Comparison of ENCODE assay signal across 9 cellular contexts in genomic region chr13:51935326-51936171, GRCh38.
DNase-seq lines count a peak whose midpoint lies in the region; ATAC-seq, FAIRE-seq and TF ChIP-seq lines count a peak whose summit lies in the region.
"Had no signal": no experiment of that assay in that cellular context is flagged by ENCODE, and none has a peak within 500 bp of the region (broad histone marks: within the 10 kb centered on the region; RNA-seq: fewer than 3 reads in every experiment).

No MANE protein-coding gene starts in this region.

- H3K79me2 ChIP-seq in DOHH2 (ENCODE audit: control insufficient read depth, low read length) = no peaks in the 10 kb centered on the region

- peak; percentile 39 for DNase-seq in KBM-7
- peak; percentile 20 for DNase-seq in bronchial epithelial cell (ENCODE audit: low read depth)
- DNase-seq in mucosa of descending colon = peak in 2 of 3 donors; percentile 73 to 76
- no peak for DNase-seq in SKM-1 treated with dmso at 0.1 percent for 144 hours (lab: John Stamatoyannopoulos, UW; ENCODE audit: unreplicated experiment)
- no peak for DNase-seq in GM10248 (ENCODE audit: extremely low spot score)
- DNase-seq in foreskin melanocyte = no peak
- DNase-seq: Karpas-422 had no signal

- TF ChIP-seq CTCF in DOHH2 (IDR thresholded peaks at IDR 0.05; ENCODE audit: low read depth, low read length, poor library complexity, severe bottlenecking) (peak; percentile 42), bronchial epithelial cell (IDR thresholded peaks at IDR 0.05; ENCODE audit: insufficient read depth, low read length, severe bottlenecking) (peak; percentile 68), mucosa of descending colon (IDR thresholded peaks at IDR 0.05) (no peak), GM10248 (IDR thresholded peaks at IDR 0.05; ENCODE audit: control extremely low read depth, extremely low read depth, low read depth, missing control alignments) (no peak)

- H3K4me3 ChIP-seq in DOHH2 (ENCODE audit: low read length) (no peak overlapping the region), bronchial epithelial cell (ENCODE audit: low read depth, low read length) (no peak overlapping the region), mucosa of descending colon (no peak overlapping the region)

- no peaks in the 10 kb centered on the region for H3K36me3 ChIP-seq in DOHH2 (ENCODE audit: control insufficient read depth, low read length)
- no peaks in the 10 kb centered on the region for H3K36me3 ChIP-seq in bronchial epithelial cell (ENCODE audit: control insufficient read depth, insufficient read depth, low read length)
- no peaks in the 10 kb centered on the region for H3K36me3 ChIP-seq in mucosa of descending colon (ENCODE audit: low read depth)

- no peak for FAIRE-seq in bronchial epithelial cell (lab: Jason Lieb, UNC)

- H3K4me2 ChIP-seq in DOHH2 (ENCODE audit: low read length) = no peak overlapping the region

- H3K9me3 ChIP-seq in DOHH2 (ENCODE audit: control insufficient read depth, insufficient read depth, low read length) = no peaks in the 10 kb centered on the region
- H3K9me3 ChIP-seq in mucosa of descending colon = no peaks in the 10 kb centered on the region

- H3K4me1 ChIP-seq in DOHH2 (ENCODE audit: control insufficient read depth, low read length) (no peaks in the 10 kb centered on the region), mucosa of descending colon (ENCODE audit: low read depth) (no peaks in the 10 kb centered on the region)

- intact Hi-C loops in mucosa of descending colon (cut with DNase I, micrococcal nuclease) = no loop called here

- CTCF ChIA-PET in GM10248 (lab: Yijun Ruan, JAX) = interaction anchor here (1.9 kb wide), 1 partner anchor 11 kb away, joined by 5 read pairs; no protein-coding TSS in a partner anchor

- ATAC-seq in mucosa of descending colon (peak; percentile 88), GM19395 (IDR thresholded peaks at IDR 0.05; ENCODE audit: unreplicated experiment) (no peak)

- no peaks in the 10 kb centered on the region for H4K20me1 ChIP-seq in DOHH2 (ENCODE audit: control insufficient read depth, insufficient read depth, low read depth, low read length)

- POLR2A ChIA-PET in GM10248 (lab: Yijun Ruan, JAX) = no interaction called here

- H3K27ac ChIP-seq in DOHH2 (ENCODE audit: low read depth, low read length) = no peak overlapping the region

- H3K27me3 ChIP-seq in DOHH2 (ENCODE audit: control insufficient read depth, low read length) (0 out of 2 replicates have a peak, but pooled peaks cover 4% of the 10 kb centered on the region), bronchial epithelial cell (ENCODE audit: control insufficient read depth, insufficient read depth, low read length) (peaks cover 2% of the 10 kb centered on the region)

- in situ Hi-C loops in KBM-7 (cut with MboI; ENCODE audit: low pct_unique_long_range_greater_than_20kb, low sequenced_read_pairs) = no loop called here

- H3K9me2 ChIP-seq in DOHH2 (replicated peaks; ENCODE audit: control insufficient read depth, low read length) = no peaks in the 10 kb centered on the region

- no peaks in the 10 kb centered on the region for H3F3A ChIP-seq in DOHH2 (ENCODE audit: control insufficient read depth, insufficient read depth)

Comparison
In these comparisons a context has a peak if more than half of its experiments do, and no peak if none do; other contexts are left out.
1. CTCF ChIP-seq: peak in DOHH2 (single experiment) and bronchial epithelial cell (single experiment); none in mucosa of descending colon (single experiment) and GM10248 (single experiment).
2. DNase-seq: peak in KBM-7 (single experiment), bronchial epithelial cell (single experiment) and mucosa of descending colon (2 of 3); none in SKM-1 treated with dmso at 0.1 percent for 144 hours (single experiment), GM10248 (single experiment) and foreskin melanocyte (single experiment).